Comparison of ENCODE assay signal across 28 cellular contexts in the genomic region with DNA sequence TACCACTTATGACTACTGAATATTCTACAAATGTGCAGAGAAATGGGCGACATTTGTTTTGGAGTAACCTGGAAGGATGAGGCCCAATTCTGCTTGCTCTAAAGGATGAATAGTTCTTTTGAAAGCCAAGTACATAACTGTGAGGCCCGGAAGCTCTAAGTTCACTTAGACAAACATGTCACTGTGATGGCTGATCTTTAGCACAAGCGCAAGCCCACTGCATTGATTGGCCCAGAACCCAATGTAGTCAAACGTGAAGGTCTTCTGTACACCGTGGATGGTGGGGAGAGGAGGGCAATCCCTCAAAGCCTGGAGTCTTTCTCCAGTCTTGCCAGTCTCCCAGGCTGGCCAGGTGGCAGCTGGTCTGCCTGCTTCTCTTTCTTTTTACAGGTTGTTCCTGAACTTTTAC.
"Had no signal": no experiment of that assay in that cellular context is flagged by ENCODE, and none has a peak within 500 bp of the region (broad histone marks: within the 10 kb centered on the region; RNA-seq: fewer than 3 reads in every experiment).

No MANE protein-coding gene starts in this region.

- ATAC-seq: effector memory CD8-positive, alpha-beta T cell; esophagus mucosa; foreskin keratinocyte; gastrocnemius medialis; gastroesophageal sphincter; heart left ventricle; heart right ventricle had no signal

- H3K9me3 ChIP-seq: colonic mucosa, esophagus muscularis mucosa, esophagus squamous epithelium, gastrocnemius medialis, gastroesophageal sphincter, heart left ventricle, heart right ventricle had no signal

- H3K4me3 ChIP-seq: colonic mucosa, coronary artery, dorsolateral prefrontal cortex, esophagus muscularis mucosa, esophagus squamous epithelium, gastrocnemius medialis, gastroesophageal sphincter, heart left ventricle, heart right ventricle had no signal

- H3K27ac ChIP-seq: colonic mucosa, coronary artery, dorsolateral prefrontal cortex, epithelial cell of prostate, esophagus muscularis mucosa, esophagus squamous epithelium, foreskin keratinocyte, gastrocnemius medialis, gastroesophageal sphincter, heart left ventricle, heart right ventricle had no signal

- FAIRE-seq: colon, endometrium, endothelial cell of umbilical vein, frontal cortex had no signal

- H3K36me3 ChIP-seq: colonic mucosa, esophagus muscularis mucosa, esophagus squamous epithelium, gastrocnemius medialis, gastroesophageal sphincter, heart left ventricle, heart right ventricle had no signal

- H3K4me1 ChIP-seq: colonic mucosa, esophagus muscularis mucosa, esophagus squamous epithelium, foreskin keratinocyte, gastrocnemius medialis, gastroesophageal sphincter, heart left ventricle, heart right ventricle had no signal

- DNase-seq: colonic mucosa; cortex of kidney; dermis blood vessel endothelial cell; dorsolateral prefrontal cortex; effector CD4-positive, alpha-beta T cell; effector CD8-positive, alpha-beta T cell; effector memory CD4-positive, alpha-beta T cell; effector memory CD8-positive, alpha-beta T cell; endodermal cell; erythroblast; esophagus squamous epithelium; foreskin fibroblast; foreskin keratinocyte; foreskin melanocyte; gastrocnemius medialis; glutamatergic neuron; head of caudate nucleus; heart left ventricle; heart right ventricle had no signal

- H3K27me3 ChIP-seq: colonic mucosa, dorsolateral prefrontal cortex, esophagus muscularis mucosa, esophagus squamous epithelium, foreskin keratinocyte, gastrocnemius medialis, gastroesophageal sphincter, heart left ventricle, heart right ventricle had no signal
